1 cellular context compared by ENCODE assay signal in genomic region chr10:63169063-63169462, GRCh38.
TF ChIP-seq lines count a peak whose summit lies in the region.

No MANE protein-coding gene starts in this region.

TF ChIP-seq in WTC11, 78 proteins besides CTCF, POLR2A, EP300 and RAD21 (continued from another document):
- no peak for TF ChIP-seq ZNF425 (CRISPR knock-in tag; conservative IDR thresholded peaks at IDR 0.05)
- no peak for TF ChIP-seq HMGXB4 (CRISPR knock-in tag; IDR thresholded peaks at IDR 0.05)
- no peak for TF ChIP-seq ZNF263 (CRISPR knock-in tag; IDR thresholded peaks at IDR 0.05; ENCODE audit: low read depth)
- TF ChIP-seq ZNF532 (CRISPR knock-in tag; IDR thresholded peaks at IDR 0.05; ENCODE audit: borderline replicate concordance), result no peak
- no peak for TF ChIP-seq ZNF219 (CRISPR knock-in tag; IDR thresholded peaks at IDR 0.05; ENCODE audit: borderline replicate concordance)
- TF ChIP-seq CREB1 (CRISPR knock-in tag; IDR thresholded peaks at IDR 0.05), result no peak
